ENCODE assay signal across 16 cellular contexts in the genomic region with DNA sequence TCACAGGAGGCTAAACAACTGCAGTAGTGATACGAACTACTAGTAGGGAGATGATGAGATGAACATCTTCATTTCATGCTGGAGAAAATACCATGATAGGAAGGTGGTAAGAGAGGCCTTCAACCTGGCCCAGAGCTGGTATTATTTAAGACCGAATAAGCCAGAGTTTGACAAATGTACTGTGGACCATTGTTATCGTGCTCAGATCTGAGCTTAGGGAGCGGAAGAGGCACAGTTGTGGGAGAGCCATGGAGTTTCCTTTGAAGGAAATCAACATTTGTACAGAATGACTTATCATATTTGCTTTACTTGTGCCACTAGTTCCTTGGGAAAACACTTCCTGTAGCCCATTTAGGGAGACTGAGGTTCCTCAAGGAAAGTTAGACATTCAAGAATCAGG.
DNase-seq lines count a peak whose midpoint lies in the region; TF ChIP-seq lines count a peak whose summit lies in the region.
"Had no signal": no experiment of that assay in that cellular context is flagged by ENCODE, and none has a peak within 500 bp of the region (broad histone marks: within the 10 kb centered on the region; RNA-seq: fewer than 3 reads in every experiment).

No MANE protein-coding gene starts in this region.

- no peaks in the 10 kb centered on the region for H3K9me3 Mint-ChIP-seq in activated CD4-positive, alpha-beta T cell treated with anti-CD3 and anti-CD28 coated beads, Interleukin-2, amount 10 ng/mL, durations not matched to agents 24 days and 14 days
- H3K9me3 Mint-ChIP-seq in mesothelial cell of epicardium: no peaks in the 10 kb centered on the region
- H3K9me3 Mint-ChIP-seq: GM23338, HFFc6 had no signal

- no peaks in the 10 kb centered on the region for H3K36me3 Mint-ChIP-seq in activated CD4-positive, alpha-beta T cell treated with anti-CD3 and anti-CD28 coated beads, Interleukin-2, amount 10 ng/mL, durations not matched to agents 24 days and 14 days (ENCODE audit: low read depth)
- H3K36me3 Mint-ChIP-seq in mesothelial cell of epicardium: no peaks in the 10 kb centered on the region
- H3K36me3 Mint-ChIP-seq: CD14-positive monocyte; CD4-positive, alpha-beta memory T cell had no signal

- no peak overlapping the region for H3K4me3 Mint-ChIP-seq in activated CD4-positive, alpha-beta T cell treated with anti-CD3 and anti-CD28 coated beads, Interleukin-2, amount 10 ng/mL, durations not matched to agents 24 days and 14 days
- no peak overlapping the region for H3K4me3 Mint-ChIP-seq in mesothelial cell of epicardium
- H3K4me3 Mint-ChIP-seq: CD14-positive monocyte; CD4-positive, alpha-beta memory T cell; GM23338; HFFc6 had no signal

- TF ChIP-seq CTCF in mesothelial cell of epicardium (IDR thresholded peaks at IDR 0.05; ENCODE audit: unreplicated experiment): no peak

- intact Hi-C loops in activated CD4-positive, alpha-beta T cell treated with anti-CD3 and anti-CD28 coated beads, Interleukin-2, amount 10 ng/mL, durations not matched to agents 24 days and 14 days (cut with micrococcal nuclease): no loop called here

- H3K27me3 Mint-ChIP-seq in activated CD4-positive, alpha-beta T cell treated with anti-CD3 and anti-CD28 coated beads, Interleukin-2, amount 10 ng/mL, durations not matched to agents 24 days and 14 days: peaks cover 19% of the 10 kb centered on the region
- no peaks in the 10 kb centered on the region for H3K27me3 Mint-ChIP-seq in mesothelial cell of epicardium (ENCODE audit: low read depth)

- H3K4me1 Mint-ChIP-seq in activated CD4-positive, alpha-beta T cell treated with anti-CD3 and anti-CD28 coated beads, Interleukin-2, amount 10 ng/mL, durations not matched to agents 24 days and 14 days: peaks cover 7% of the 10 kb centered on the region
- peaks cover 4% of the 10 kb centered on the region for H3K4me1 Mint-ChIP-seq in mesothelial cell of epicardium
- H3K4me1 Mint-ChIP-seq: CD14-positive monocyte; CD4-positive, alpha-beta memory T cell; GM23338 had no signal

- peak; percentile 39 for DNase-seq in activated CD4-positive, alpha-beta T cell treated with anti-CD3 and anti-CD28 coated beads, Interleukin-2, amount 10 ng/mL, durations not matched to agents 24 days and 14 days
- DNase-seq in activated CD4-positive, alpha-beta T cell treated with anti-CD3 and anti-CD28 coated beads for 4 hours: no peak
- DNase-seq in NCI-H69 (lab: John Stamatoyannopoulos, UW) (peak; percentile 5), dermis blood vessel endothelial cell (peak; percentile 7), T1000 (lab: John Stamatoyannopoulos, UW) (no peak), COLO668 (lab: John Stamatoyannopoulos, UW; ENCODE audit: unreplicated experiment) (no peak), mesothelial cell of epicardium (ENCODE audit: low spot score in 2 of 2, unreplicated experiment in 2 of 2) (no peak), NOMO-1 treated with DMSO at 0.1 percent for 48 hours (lab: John Stamatoyannopoulos, UW; ENCODE audit: unreplicated experiment) (no peak)
- DNase-seq: 8988T; Calu3; CD4-positive, alpha-beta memory T cell; DMS79 treated with DMSO at 0.1 percent for 48 hours; H7; HFFc6 had no signal

- H3K27ac Mint-ChIP-seq in activated CD4-positive, alpha-beta T cell treated with anti-CD3 and anti-CD28 coated beads, Interleukin-2, amount 10 ng/mL, durations not matched to agents 24 days and 14 days: no peak overlapping the region
- H3K27ac Mint-ChIP-seq in mesothelial cell of epicardium: no peak overlapping the region
- H3K27ac Mint-ChIP-seq: CD14-positive monocyte; CD4-positive, alpha-beta memory T cell; GM23338; HFFc6 had no signal

Comparison
In these comparisons a context has a peak if more than half of its experiments do, and no peak if none do; other contexts are left out.
1. DNase-seq: peak in activated CD4-positive, alpha-beta T cell treated with anti-CD3 and anti-CD28 coated beads, Interleukin-2, amount 10 ng/mL, durations not matched to agents 24 days and 14 days (single experiment), NCI-H69 (single experiment) and dermis blood vessel endothelial cell (single experiment); none in activated CD4-positive, alpha-beta T cell treated with anti-CD3 and anti-CD28 coated beads for 4 hours (0 of 2), T1000 (single experiment), COLO668 (single experiment), mesothelial cell of epicardium (0 of 2) and NOMO-1 treated with DMSO at 0.1 percent for 48 hours (single experiment).